ENCODE assay signal across 1 cellular context in the genomic region with DNA sequence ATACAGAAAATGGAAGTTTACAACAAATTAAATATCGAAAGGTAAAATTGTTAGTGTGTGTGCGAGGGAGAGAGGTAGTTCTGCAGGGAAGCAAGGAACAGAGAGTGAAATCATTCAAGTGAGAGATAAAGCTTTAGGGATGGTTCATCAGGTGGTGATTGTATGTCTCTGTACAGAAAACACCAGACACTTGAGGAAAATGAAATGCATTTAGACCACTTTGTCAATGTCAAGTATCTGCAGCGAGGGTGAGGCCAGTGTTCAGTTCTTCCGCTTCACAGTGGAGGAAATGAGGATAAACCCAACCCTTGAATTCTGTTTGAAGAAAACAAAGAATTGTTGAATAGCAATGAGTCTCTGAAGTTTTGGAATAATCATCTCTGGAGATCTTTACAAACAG.
TF ChIP-seq lines count a peak whose summit lies in the region.

No MANE protein-coding gene starts in this region.

TF ChIP-seq in IMR-90, 13 proteins besides CTCF, POLR2A, EP300 and RAD21:
- no peak for TF ChIP-seq RCOR1 (IDR thresholded peaks at IDR 0.05; ENCODE audit: insufficient replicate concordance, low read length)
- no peak for TF ChIP-seq MAZ (IDR thresholded peaks at IDR 0.05; ENCODE audit: borderline replicate concordance, low read depth, low read length)
- no peak for TF ChIP-seq CHD1 (IDR thresholded peaks at IDR 0.05; ENCODE audit: low read depth, low read length)
- TF ChIP-seq CEBPB (IDR thresholded peaks at IDR 0.05; ENCODE audit: low read depth, low read length), result no peak
- no peak for TF ChIP-seq FOS (IDR thresholded peaks at IDR 0.05; ENCODE audit: low read depth, low read length)
- TF ChIP-seq, protein P1, sequence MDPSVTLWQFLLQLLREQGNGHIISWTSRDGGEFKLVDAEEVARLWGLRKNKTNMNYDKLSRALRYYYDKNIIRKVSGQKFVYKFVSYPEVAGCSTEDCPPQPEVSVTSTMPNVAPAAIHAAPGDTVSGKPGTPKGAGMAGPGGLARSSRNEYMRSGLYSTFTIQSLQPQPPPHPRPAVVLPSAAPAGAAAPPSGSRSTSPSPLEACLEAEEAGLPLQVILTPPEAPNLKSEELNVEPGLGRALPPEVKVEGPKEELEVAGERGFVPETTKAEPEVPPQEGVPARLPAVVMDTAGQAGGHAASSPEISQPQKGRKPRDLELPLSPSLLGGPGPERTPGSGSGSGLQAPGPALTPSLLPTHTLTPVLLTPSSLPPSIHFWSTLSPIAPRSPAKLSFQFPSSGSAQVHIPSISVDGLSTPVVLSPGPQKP (IDR thresholded peaks at IDR 0.05; ENCODE audit: borderline replicate concordance, low read depth, low read length), result no peak
- TF ChIP-seq RFX5 (IDR thresholded peaks at IDR 0.05; ENCODE audit: low read depth, low read length), result no peak
- TF ChIP-seq, protein P2, sequence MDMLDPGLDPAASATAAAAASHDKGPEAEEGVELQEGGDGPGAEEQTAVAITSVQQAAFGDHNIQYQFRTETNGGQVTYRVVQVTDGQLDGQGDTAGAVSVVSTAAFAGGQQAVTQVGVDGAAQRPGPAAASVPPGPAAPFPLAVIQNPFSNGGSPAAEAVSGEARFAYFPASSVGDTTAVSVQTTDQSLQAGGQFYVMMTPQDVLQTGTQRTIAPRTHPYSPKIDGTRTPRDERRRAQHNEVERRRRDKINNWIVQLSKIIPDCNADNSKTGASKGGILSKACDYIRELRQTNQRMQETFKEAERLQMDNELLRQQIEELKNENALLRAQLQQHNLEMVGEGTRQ (IDR thresholded peaks at IDR 0.05; ENCODE audit: low read depth, low read length), result no peak
- TF ChIP-seq MAFK (IDR thresholded peaks at IDR 0.05; ENCODE audit: low read depth, low read length), result no peak
- TF ChIP-seq NFE2L2 (IDR thresholded peaks at IDR 0.05; ENCODE audit: low read depth, low read length), result no peak
- TF ChIP-seq MXI1 (IDR thresholded peaks at IDR 0.05; ENCODE audit: borderline replicate concordance, low read depth, low read length), result no peak
- no peak for TF ChIP-seq BHLHE40 (IDR thresholded peaks at IDR 0.05; ENCODE audit: low read depth, low read length)
- no peak for TF ChIP-seq SMC3 (IDR thresholded peaks at IDR 0.05; ENCODE audit: low read depth, low read length)
